In the genomic region with DNA sequence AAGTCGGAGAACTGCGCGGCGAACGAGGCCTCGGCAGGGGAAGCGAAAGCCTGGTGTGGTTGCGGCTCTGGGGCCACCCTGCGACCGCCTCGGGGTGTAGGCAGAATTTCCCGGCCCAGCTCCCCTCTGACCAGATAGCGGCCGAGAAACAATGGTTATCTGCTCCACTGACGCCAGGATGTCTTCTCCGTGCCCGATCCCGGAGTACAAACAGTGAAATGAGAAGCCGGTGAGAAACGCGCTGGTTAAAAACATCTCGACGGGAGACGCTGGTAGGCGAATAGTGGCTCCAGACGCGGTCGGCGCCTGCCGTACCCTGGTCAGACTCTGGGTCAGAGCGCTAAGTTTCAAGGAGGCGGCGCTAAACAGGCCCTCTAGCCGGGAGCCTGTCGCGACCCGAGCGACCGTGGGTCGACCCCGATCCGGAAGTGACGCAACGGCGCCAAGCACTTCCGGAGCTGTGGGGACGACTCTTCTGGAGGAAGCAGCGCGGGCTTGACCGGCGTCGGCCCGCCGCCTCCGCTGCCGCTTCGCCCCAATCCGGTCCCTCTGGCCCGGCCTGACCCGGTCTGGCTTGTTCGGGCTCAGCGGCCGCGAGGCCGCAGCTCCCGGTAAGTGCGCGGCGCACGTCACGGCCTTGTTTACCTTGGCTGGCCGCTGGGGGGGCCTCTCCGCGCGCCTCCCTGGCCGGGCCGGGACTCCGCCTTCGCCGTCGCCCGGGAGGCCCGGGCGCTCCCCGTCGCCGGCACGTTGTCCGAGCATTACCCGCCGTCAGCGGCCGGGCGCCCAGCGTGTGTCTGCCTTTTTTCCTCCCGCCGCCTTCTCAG, we compare ENCODE assay signal across 1 cellular context.
TF ChIP-seq lines count a peak whose summit lies in the region.

ARIH2 (plus strand) TSS at position 455 of the 827 bp plus-strand sequence. CDS start 8,717 bp downstream, outside the sequence.

TF ChIP-seq in GM12878, 131 proteins besides CTCF, POLR2A, EP300 and RAD21 (continued from another document and continues in another):
- TF ChIP-seq CUX1 (IDR thresholded peaks at IDR 0.05; ENCODE audit: insufficient replicate concordance, low read depth, low read length) (no peak), SMAD1 (IDR thresholded peaks at IDR 0.05; ENCODE audit: low read depth, partially characterized antibody) (no peak), ZNF274 (IDR thresholded peaks at IDR 0.05; ENCODE audit: insufficient read depth, insufficient read length) (no peak), ATF2 (IDR thresholded peaks at IDR 0.05; ENCODE audit: low read length) (peak; percentile 66; the same call in 1 of the 2 replicates), NFYA (IDR thresholded peaks at IDR 0.05; ENCODE audit: borderline replicate concordance, low read depth, low read length) (no peak), GABPA (IDR thresholded peaks at IDR 0.05; ENCODE audit: low read depth) (peak; percentile 94), NR2C2 (IDR thresholded peaks at IDR 0.05; ENCODE audit: borderline replicate concordance, control insufficient read depth, insufficient read length, low read depth) (no peak), SMAD5 (IDR thresholded peaks at IDR 0.05; ENCODE audit: low read depth) (peak; percentile 84; the same call in 1 of the 2 replicates), SPI1 (IDR thresholded peaks at IDR 0.05; ENCODE audit: borderline replicate concordance, insufficient read depth, low read depth, low read length) (peak; percentile 95), NFXL1 (IDR thresholded peaks at IDR 0.05; ENCODE audit: borderline replicate concordance) (no peak), KDM1A (IDR thresholded peaks at IDR 0.05; ENCODE audit: borderline replicate concordance) (no peak), ZNF622 (IDR thresholded peaks at IDR 0.05) (no peak), ZNF24 (IDR thresholded peaks at IDR 0.05) (0 out of 2 replicates have a peak, but pooled peaks have one; percentile 46), MYB (IDR thresholded peaks at IDR 0.05; ENCODE audit: borderline replicate concordance, low read depth, low read length) (0 out of 2 replicates have a peak, but pooled peaks have one; percentile 25), BRCA1 (IDR thresholded peaks at IDR 0.05; ENCODE audit: low read depth, low read length) (no peak), HDAC2 (IDR thresholded peaks at IDR 0.05) (no peak), POU2F2 (IDR thresholded peaks at IDR 0.05; ENCODE audit: borderline replicate concordance, low read depth, low read length) (no peak; the same call in 2 of the 3 replicates), RB1 (IDR thresholded peaks at IDR 0.05; ENCODE audit: borderline replicate concordance) (peak; percentile 49; the same call in 1 of the 2 replicates), ZBTB33 (IDR thresholded peaks at IDR 0.05) (no peak), REST (IDR thresholded peaks at IDR 0.05; ENCODE audit: low read depth, low read length) (no peak), CBX5 (IDR thresholded peaks at IDR 0.05; ENCODE audit: low read depth) (0 out of 2 replicates have a peak, but pooled peaks have one; percentile 17), ZNF384 (IDR thresholded peaks at IDR 0.05; ENCODE audit: borderline replicate concordance, low read depth, low read length) (no peak), MXI1 (IDR thresholded peaks at IDR 0.05; ENCODE audit: low read depth, low read length) (peak; percentile 6), DPF2 (IDR thresholded peaks at IDR 0.05) (peak; percentile 91), YY1 (IDR thresholded peaks at IDR 0.05; ENCODE audit: low read depth, low read length) (peak; percentile 71), BMI1 (IDR thresholded peaks at IDR 0.05; ENCODE audit: borderline replicate concordance) (no peak), SP1 (IDR thresholded peaks at IDR 0.05; ENCODE audit: low read depth, low read length) (peak; percentile 84), HCFC1 (IDR thresholded peaks at IDR 0.05; ENCODE audit: low read length) (peak; percentile 18), TBL1XR1 (IDR thresholded peaks at IDR 0.05; ENCODE audit: low read depth, low read length) (peak; percentile 74; the same call in 1 of the 2 replicates), TCF3 (IDR thresholded peaks at IDR 0.05; ENCODE audit: borderline replicate concordance, insufficient read depth, low read depth, low read length) (0 out of 2 replicates have a peak, but pooled peaks have one; percentile 24)
- TF ChIP-seq, protein P1, sequence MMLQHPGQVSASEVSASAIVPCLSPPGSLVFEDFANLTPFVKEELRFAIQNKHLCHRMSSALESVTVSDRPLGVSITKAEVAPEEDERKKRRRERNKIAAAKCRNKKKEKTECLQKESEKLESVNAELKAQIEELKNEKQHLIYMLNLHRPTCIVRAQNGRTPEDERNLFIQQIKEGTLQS (IDR thresholded peaks at IDR 0.05; ENCODE audit: borderline replicate concordance, extremely low read depth, low read depth, low read length): no peak
- TF ChIP-seq, protein P2, sequence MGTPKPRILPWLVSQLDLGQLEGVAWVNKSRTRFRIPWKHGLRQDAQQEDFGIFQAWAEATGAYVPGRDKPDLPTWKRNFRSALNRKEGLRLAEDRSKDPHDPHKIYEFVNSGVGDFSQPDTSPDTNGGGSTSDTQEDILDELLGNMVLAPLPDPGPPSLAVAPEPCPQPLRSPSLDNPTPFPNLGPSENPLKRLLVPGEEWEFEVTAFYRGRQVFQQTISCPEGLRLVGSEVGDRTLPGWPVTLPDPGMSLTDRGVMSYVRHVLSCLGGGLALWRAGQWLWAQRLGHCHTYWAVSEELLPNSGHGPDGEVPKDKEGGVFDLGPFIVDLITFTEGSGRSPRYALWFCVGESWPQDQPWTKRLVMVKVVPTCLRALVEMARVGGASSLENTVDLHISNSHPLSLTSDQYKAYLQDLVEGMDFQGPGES (IDR thresholded peaks at IDR 0.05): 0 out of 2 replicates have a peak, but pooled peaks have one; percentile 21
- TF ChIP-seq, protein P3, sequence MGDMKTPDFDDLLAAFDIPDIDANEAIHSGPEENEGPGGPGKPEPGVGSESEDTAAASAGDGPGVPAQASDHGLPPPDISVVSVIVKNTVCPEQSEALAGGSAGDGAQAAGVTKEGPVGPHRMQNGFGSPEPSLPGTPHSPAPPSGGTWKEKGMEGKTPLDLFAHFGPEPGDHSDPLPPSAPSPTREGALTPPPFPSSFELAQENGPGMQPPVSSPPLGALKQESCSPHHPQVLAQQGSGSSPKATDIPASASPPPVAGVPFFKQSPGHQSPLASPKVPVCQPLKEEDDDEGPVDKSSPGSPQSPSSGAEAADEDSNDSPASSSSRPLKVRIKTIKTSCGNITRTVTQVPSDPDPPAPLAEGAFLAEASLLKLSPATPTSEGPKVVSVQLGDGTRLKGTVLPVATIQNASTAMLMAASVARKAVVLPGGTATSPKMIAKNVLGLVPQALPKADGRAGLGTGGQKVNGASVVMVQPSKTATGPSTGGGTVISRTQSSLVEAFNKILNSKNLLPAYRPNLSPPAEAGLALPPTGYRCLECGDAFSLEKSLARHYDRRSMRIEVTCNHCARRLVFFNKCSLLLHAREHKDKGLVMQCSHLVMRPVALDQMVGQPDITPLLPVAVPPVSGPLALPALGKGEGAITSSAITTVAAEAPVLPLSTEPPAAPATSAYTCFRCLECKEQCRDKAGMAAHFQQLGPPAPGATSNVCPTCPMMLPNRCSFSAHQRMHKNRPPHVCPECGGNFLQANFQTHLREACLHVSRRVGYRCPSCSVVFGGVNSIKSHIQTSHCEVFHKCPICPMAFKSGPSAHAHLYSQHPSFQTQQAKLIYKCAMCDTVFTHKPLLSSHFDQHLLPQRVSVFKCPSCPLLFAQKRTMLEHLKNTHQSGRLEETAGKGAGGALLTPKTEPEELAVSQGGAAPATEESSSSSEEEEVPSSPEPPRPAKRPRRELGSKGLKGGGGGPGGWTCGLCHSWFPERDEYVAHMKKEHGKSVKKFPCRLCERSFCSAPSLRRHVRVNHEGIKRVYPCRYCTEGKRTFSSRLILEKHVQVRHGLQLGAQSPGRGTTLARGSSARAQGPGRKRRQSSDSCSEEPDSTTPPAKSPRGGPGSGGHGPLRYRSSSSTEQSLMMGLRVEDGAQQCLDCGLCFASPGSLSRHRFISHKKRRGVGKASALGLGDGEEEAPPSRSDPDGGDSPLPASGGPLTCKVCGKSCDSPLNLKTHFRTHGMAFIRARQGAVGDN (IDR thresholded peaks at IDR 0.05): peak; percentile 90
- TF ChIP-seq, protein P4, sequence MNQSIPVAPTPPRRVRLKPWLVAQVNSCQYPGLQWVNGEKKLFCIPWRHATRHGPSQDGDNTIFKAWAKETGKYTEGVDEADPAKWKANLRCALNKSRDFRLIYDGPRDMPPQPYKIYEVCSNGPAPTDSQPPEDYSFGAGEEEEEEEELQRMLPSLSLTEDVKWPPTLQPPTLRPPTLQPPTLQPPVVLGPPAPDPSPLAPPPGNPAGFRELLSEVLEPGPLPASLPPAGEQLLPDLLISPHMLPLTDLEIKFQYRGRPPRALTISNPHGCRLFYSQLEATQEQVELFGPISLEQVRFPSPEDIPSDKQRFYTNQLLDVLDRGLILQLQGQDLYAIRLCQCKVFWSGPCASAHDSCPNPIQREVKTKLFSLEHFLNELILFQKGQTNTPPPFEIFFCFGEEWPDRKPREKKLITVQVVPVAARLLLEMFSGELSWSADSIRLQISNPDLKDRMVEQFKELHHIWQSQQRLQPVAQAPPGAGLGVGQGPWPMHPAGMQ (IDR thresholded peaks at IDR 0.05; ENCODE audit: borderline replicate concordance): peak; percentile 37; the same call in 1 of the 2 replicates
